Comparison of ENCODE assay signal across 11 cellular contexts in genomic region chr5:136714286-136714685, GRCh38.
"Had no signal": no experiment of that assay in that cellular context is flagged by ENCODE, and none has a peak within 500 bp of the region (broad histone marks: within the 10 kb centered on the region; RNA-seq: fewer than 3 reads in every experiment).

No MANE protein-coding gene starts in this region.

- H3K36me3 ChIP-seq: HAP-1 had no signal

- H3K27ac ChIP-seq: GM23248 had no signal

- H3K4me3 ChIP-seq: GM23248, GM23338, HAP-1 had no signal

- ATAC-seq: GM23338, HCT116 had no signal

- FAIRE-seq: H1, H54 had no signal

- H3K9me3 ChIP-seq: HAP-1 had no signal

- DNase-seq: GM23248, GOT3, H7, H9, HCEC 1CT, HFFc6 had no signal

- H3K4me2 ChIP-seq: GM23338 had no signal

- H3K4me1 ChIP-seq: HAP-1 had no signal

- H2AFZ ChIP-seq: GM23248, GM23338 had no signal

- H3K9ac ChIP-seq: GM23248 had no signal
